In genomic region chr13:99434258-99434788, GRCh38 we compare ENCODE assay signal across 11 cellular contexts.
DNase-seq lines count a peak whose midpoint lies in the region; TF ChIP-seq lines count a peak whose summit lies in the region.
"Had no signal": no experiment of that assay in that cellular context is flagged by ENCODE, and none has a peak within 500 bp of the region (broad histone marks: within the 10 kb centered on the region; RNA-seq: fewer than 3 reads in every experiment).

No MANE protein-coding gene starts in this region.

- no peak for TF ChIP-seq POLR2A in spleen (IDR thresholded peaks at IDR 0.05)

- 66 to 74% (median 71%) methylated on average over 17 of the region's 17 CpGs for WGBS in spleen, 5 donors
- WGBS in GM23248 (ENCODE audit: low coverage in 1 of 2, low lambda C conversion rate in 2 of 2, missing lambda C conversion rate in 2 of 2), 2 experiments = 93 to 98% methylated on average over 17 of the region's 17 CpGs

- peak overlapping the region; percentile 52 to 89 (median 84) for H3K27ac ChIP-seq in spleen
- no peak overlapping the region for H3K27ac ChIP-seq in GM23248
- H3K27ac ChIP-seq: uterus had no signal

- H4K20me1 ChIP-seq in GM23248 (ENCODE audit: insufficient read depth) = no peaks in the 10 kb centered on the region

- H3K4me2 ChIP-seq in GM23248 (ENCODE audit: unreplicated experiment) = no peak overlapping the region

- H3K27me3 ChIP-seq in spleen (replicated peaks in 1 of 7) (peaks cover 0 to 6% (median 0%) of the 10 kb centered on the region in 7 donors), GM23248 (replicated peaks; ENCODE audit: insufficient read depth) (peaks cover 7% of the 10 kb centered on the region; the same call in 1 of the 2 replicates)
- H3K27me3 ChIP-seq: uterus had no signal

- H3K4me3 ChIP-seq in spleen = peak overlapping the region in 1 of 8 donors; percentile 55
- no peak overlapping the region for H3K4me3 ChIP-seq in GM23248
- H3K4me3 ChIP-seq: uterus had no signal

- TF ChIP-seq CTCF in spleen (IDR thresholded peaks at IDR 0.05 in 8 of 11, conservative IDR thresholded peaks at IDR 0.05 in 3 of 11) = peak in 7 of 11 experiments; percentile 9 to 34 (median 20)

- peaks cover 14% of the 10 kb centered on the region; the same call in 1 of the 2 replicates for H3F3A ChIP-seq in GM23248 (ENCODE audit: insufficient read depth)

- H3K9me3 ChIP-seq in spleen = no peaks in the 10 kb centered on the region
- H3K9me3 ChIP-seq in GM23248 (ENCODE audit: low read depth) = no peaks in the 10 kb centered on the region
- H3K9me3 ChIP-seq: uterus had no signal

- DNase-seq in CD1c-positive myeloid dendritic cell (ENCODE audit: extremely low spot score) (peak; percentile 92), T-helper 1 cell (peak; percentile 64 to 84 (median 75)), spleen (no peak), DMS53 treated with DMSO at 0.1 percent for 48 hours (lab: John Stamatoyannopoulos, UW; ENCODE audit: unreplicated experiment) (no peak), GF-D8 (lab: John Stamatoyannopoulos, UW) (no peak), NCI-H524 treated with DMSO at 0.1 percent for 48 hours (lab: John Stamatoyannopoulos, UW) (no peak), GM23248 (no peak)
- peak; percentile 69 for DNase-seq in activated T-helper 9 cell treated with anti-CD3 and anti-CD28 coated beads, Interleukin-2, amount 50 U/mL, for 16 hours (ENCODE audit: low read depth)
- DNase-seq: ACHN, NCI-H1105 treated with DMSO at 0.1 percent for 48 hours, uterus had no signal

- no peaks in the 10 kb centered on the region for H3K79me2 ChIP-seq in GM23248 (ENCODE audit: insufficient read depth)

- no peak overlapping the region for H2AFZ ChIP-seq in GM23248

- H3K9ac ChIP-seq in GM23248 = no peak overlapping the region

- intact Hi-C loops in spleen (cut with DNase I; ENCODE audit: low total_unique reads) = no loop called here

- no peaks in the 10 kb centered on the region for H3K36me3 ChIP-seq in spleen
- no peaks in the 10 kb centered on the region for H3K36me3 ChIP-seq in GM23248 (ENCODE audit: low read depth)
- H3K36me3 ChIP-seq: uterus had no signal

- in situ Hi-C loops in GM23248 (cut with MboI) = no loop called here

- peaks cover 34 to 77% (median 54%) of the 10 kb centered on the region in 6 donors for H3K4me1 ChIP-seq in spleen
- H3K4me1 ChIP-seq in GM23248 (ENCODE audit: insufficient read depth) = peaks cover 13% of the 10 kb centered on the region
- H3K4me1 ChIP-seq: uterus had no signal

- H3K9me2 ChIP-seq in GM23248 (ENCODE audit: insufficient read depth) = no peaks in the 10 kb centered on the region

Comparison
In these comparisons a context has a peak if more than half of its experiments do, and no peak if none do; other contexts are left out.
1. DNase-seq: peak in CD1c-positive myeloid dendritic cell (single experiment), T-helper 1 cell (5 of 5) and activated T-helper 9 cell treated with anti-CD3 and anti-CD28 coated beads, Interleukin-2, amount 50 U/mL, for 16 hours (single experiment); none in spleen (single experiment), DMS53 treated with DMSO at 0.1 percent for 48 hours (single experiment), GF-D8 (single experiment), NCI-H524 treated with DMSO at 0.1 percent for 48 hours (single experiment) and GM23248 (single experiment).